Comparison of ENCODE assay signal across 1 cellular context in genomic region chr15:85401108-85401765, GRCh38.
TF ChIP-seq lines count a peak whose summit lies in the region.

No MANE protein-coding gene starts in this region.

TF ChIP-seq in GM23338, 12 proteins besides CTCF, POLR2A, EP300 and RAD21:
- TF ChIP-seq ZNF462 (CRISPR knock-in tag; IDR thresholded peaks at IDR 0.05), result no peak
- TF ChIP-seq POLR2AphosphoS5 (IDR thresholded peaks at IDR 0.05; ENCODE audit: low read depth), result no peak
- no peak for TF ChIP-seq STAT1 (IDR thresholded peaks at IDR 0.05; ENCODE audit: unreplicated experiment)
- TF ChIP-seq EZH2phosphoT487 (IDR thresholded peaks at IDR 0.05; ENCODE audit: unreplicated experiment), result no peak
- no peak for TF ChIP-seq ETS1 (IDR thresholded peaks at IDR 0.05)
- TF ChIP-seq JUNB (IDR thresholded peaks at IDR 0.05; ENCODE audit: unreplicated experiment), result no peak
